ENCODE assay signal across 8 cellular contexts in the genomic region with DNA sequence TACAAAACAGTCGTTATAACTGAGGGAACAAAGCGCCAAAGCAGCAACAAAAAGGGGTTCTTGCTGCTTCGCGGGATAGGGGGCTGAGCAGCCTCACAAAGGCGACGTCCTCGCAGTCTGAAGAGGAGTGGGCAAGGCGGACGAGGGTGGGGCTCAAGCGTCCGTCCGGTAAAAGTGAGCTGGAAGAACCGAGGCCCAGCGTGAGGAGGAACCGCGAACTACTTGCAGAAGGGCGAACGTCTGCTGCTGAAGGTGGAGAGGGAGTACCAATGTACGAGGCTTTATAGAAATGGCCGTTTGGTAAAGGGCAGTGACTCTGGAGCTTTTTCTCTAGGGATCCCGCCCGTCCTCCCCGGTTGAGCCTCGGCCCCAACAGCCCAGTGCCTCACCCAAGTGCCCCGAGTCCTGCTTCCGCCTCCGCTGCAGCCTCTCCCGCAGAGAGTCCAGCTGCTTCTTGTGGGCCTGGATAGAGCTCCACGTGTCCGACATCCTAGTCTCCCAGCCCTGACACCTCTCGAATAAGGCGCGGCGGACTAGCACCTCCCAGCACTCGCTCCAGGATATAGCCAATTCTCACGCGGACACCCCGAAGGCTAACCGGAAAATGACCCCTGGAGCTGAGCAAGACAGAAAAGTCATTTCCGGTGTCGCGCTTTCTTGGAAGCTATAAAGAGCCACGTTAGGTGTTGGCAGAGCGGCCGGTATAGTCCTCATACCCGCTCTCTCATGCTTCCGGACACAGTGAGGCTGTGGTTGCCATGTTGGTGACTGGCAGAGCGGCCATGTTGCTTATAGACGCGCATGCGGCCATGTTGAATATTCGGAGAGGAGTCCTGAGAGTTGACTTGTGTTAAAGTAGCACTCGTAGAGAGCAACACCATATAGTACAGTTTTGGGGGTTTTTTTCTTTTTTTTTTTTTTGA.
A peak's percentile ranks its signal among the peaks of the same experiment; 100 is the strongest.
DNase-seq lines count a peak whose midpoint lies in the region; ATAC-seq and TF ChIP-seq lines count a peak whose summit lies in the region.

A gene (minus strand): TSS at position 606 of the 923 bp plus-strand sequence. CDS start 117 bp downstream, at position 489.

- ATAC-seq in GM19025 (IDR thresholded peaks at IDR 0.05; ENCODE audit: low read depth, unreplicated experiment) (peak; percentile 95), HG03342 (IDR thresholded peaks at IDR 0.05; ENCODE audit: unreplicated experiment) (peak; percentile 95)
- ATAC-seq in central memory CD8-positive, alpha-beta T cell (replicated peaks; ENCODE audit: extremely low read depth, poor library complexity, severe bottlenecking) = peak; percentile 100

- peak within 1 kb of the TSS; percentile 97 for H3K27ac Mint-ChIP-seq in central memory CD8-positive, alpha-beta T cell (ENCODE audit: low read depth)

- no peaks in the 10 kb centered on the region for H3K27me3 Mint-ChIP-seq in central memory CD8-positive, alpha-beta T cell

- peak within 1 kb of the TSS; percentile 60 for H3K4me3 ChIP-seq in AG09309 (ENCODE audit: control insufficient read depth, low read depth, low read length)

- peak within 1 kb of the TSS; percentile 97 for H3K4me3 Mint-ChIP-seq in central memory CD8-positive, alpha-beta T cell

- no peak for TF ChIP-seq CTCF in AG09309 (IDR thresholded peaks at IDR 0.05; ENCODE audit: control insufficient read depth, insufficient read depth, low read depth, low read length, missing control alignments)

- H3K36me3 Mint-ChIP-seq in central memory CD8-positive, alpha-beta T cell (ENCODE audit: insufficient read depth) = peaks cover 16% of the 10 kb centered on the region

- peak; percentile 98 for DNase-seq in AG09309 (ENCODE audit: low read depth)
- peak; percentile 96 to 99 for DNase-seq in NCI-H446 (lab: John Stamatoyannopoulos, UW)
- DNase-seq in activated CD4-positive, CD25-positive, alpha-beta regulatory T cell treated with anti-CD3 and anti-CD28 coated beads, Interleukin-2, amount 50 U/mL, for 16 hours (ENCODE audit: low read depth, low spot score) = peak; percentile 92
- DNase-seq in central memory CD8-positive, alpha-beta T cell (ENCODE audit: low spot score in 2 of 2) = peak; percentile 88 to 92
- peak; percentile 100 for DNase-seq in iris pigment epithelial cell (ENCODE audit: low read depth)
- DNase-seq in stimulated activated CD4-positive, alpha-beta T cell treated with anti-CD3 and anti-CD28 coated beads, Interleukin-12 subunit alpha, Interleukin-12 subunit beta, amount 100 ng/mL, for 24 hours (ENCODE audit: low read depth in 2 of 2) = peak; percentile 88

- peaks cover 5% of the 10 kb centered on the region for H3K9me3 Mint-ChIP-seq in central memory CD8-positive, alpha-beta T cell

- peaks cover 27% of the 10 kb centered on the region for H3K4me1 Mint-ChIP-seq in central memory CD8-positive, alpha-beta T cell

Comparison
In these comparisons a context has a peak if more than half of its experiments do, and no peak if none do; other contexts are left out.
1. Peak in every context shown above with its lines: DNase-seq, ATAC-seq and H3K4me3 ChIP-seq.